8 cellular contexts compared by ENCODE assay signal in the genomic region with DNA sequence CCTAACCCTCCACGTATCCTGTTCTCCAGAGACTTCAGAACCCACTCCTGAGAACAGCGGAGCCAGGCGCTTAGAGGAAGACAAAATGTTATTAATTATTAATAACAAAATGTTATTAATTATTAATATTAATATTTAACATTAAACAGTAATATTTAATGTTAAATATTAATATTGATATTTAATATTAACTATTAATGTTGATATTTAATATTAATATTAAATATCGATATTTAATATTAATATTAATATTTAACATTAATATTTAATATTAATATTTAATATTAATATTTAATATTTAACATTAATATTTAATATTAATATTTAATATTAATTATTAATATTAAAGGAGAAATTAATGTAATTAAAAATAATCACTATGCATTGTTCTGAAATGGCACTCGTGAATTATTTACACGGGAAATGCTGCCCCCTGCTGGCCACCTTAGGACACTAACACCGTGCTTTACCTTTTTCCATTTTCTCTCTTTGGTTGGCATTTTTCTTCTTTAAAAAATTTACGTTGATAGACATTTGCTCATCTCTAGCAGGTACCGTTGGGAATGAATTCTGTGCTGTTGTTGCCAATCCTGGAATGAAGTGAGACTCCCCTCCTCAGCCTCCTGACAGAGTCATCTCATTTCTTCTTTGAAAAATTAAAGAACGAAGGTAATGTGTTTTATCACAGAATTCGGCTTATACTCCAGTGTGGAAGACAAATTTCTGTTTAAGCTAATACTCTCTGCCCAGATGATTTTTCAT. TPM values are rescaled to one million over a fixed set of nuclear protein-coding genes. Genes with fewer than 3 reads are reported as not detected.
A peak's percentile ranks its signal among the peaks of the same experiment; 100 is the strongest.
DNase-seq lines count a peak whose midpoint lies in the region; ATAC-seq and TF ChIP-seq lines count a peak whose summit lies in the region.

No MANE protein-coding gene starts in this region.

- no peak for DNase-seq in GM06990 (ENCODE audit: extremely low read depth, insufficient read length)
- peak; percentile 25 for DNase-seq in NCI-H1105 (lab: John Stamatoyannopoulos, UW)
- peak; percentile 57 to 65 for DNase-seq in activated CD4-positive, alpha-beta T cell treated with anti-CD3 and anti-CD28 coated beads for 4 hours
- peak; percentile 16 to 49 for DNase-seq in dermis microvascular lymphatic vessel endothelial cell (ENCODE audit: low read depth in 2 of 2)
- peak in 2 of 3 donors; percentile 45 to 56 for DNase-seq in mucosa of descending colon
- peak; percentile 32 to 43 for DNase-seq in stimulated activated CD8-positive, alpha-beta memory T cell treated with anti-CD3 and anti-CD28 coated beads, Interleukin-7, amount 100 ng/mL, for 1 hour (ENCODE audit: low read depth in 2 of 2)

- no peaks in the 10 kb centered on the region for H3K4me1 ChIP-seq in mucosa of descending colon (ENCODE audit: low read depth)

- H3K27me3 ChIP-seq in GM06990 (replicated peaks; ENCODE audit: control insufficient read depth, insufficient read depth, low read length): no peaks in the 10 kb centered on the region

- intact Hi-C loops in mucosa of descending colon (cut with DNase I, micrococcal nuclease): no loop called here

- TF ChIP-seq CTCF in GM06990 (IDR thresholded peaks at IDR 0.05; ENCODE audit: insufficient read depth, low read length, poor library complexity, severe bottlenecking) (peak; percentile 65), mucosa of descending colon (IDR thresholded peaks at IDR 0.05) (peak; percentile 57)

- H3K36me3 ChIP-seq in GM06990 (ENCODE audit: control insufficient read depth, insufficient read depth, low read length): no peaks in the 10 kb centered on the region
- no peaks in the 10 kb centered on the region for H3K36me3 ChIP-seq in mucosa of descending colon (ENCODE audit: low read depth)

- ATAC-seq in mucosa of descending colon (no peak), HG03159 (IDR thresholded peaks at IDR 0.05; ENCODE audit: unreplicated experiment) (no peak), GM18858 (IDR thresholded peaks at IDR 0.05; ENCODE audit: unreplicated experiment) (no peak)

- H3K9me3 ChIP-seq in mucosa of descending colon: no peaks in the 10 kb centered on the region

- H3K4me3 ChIP-seq in GM06990 (replicated peaks; ENCODE audit: low read depth, low read length) (no peak overlapping the region), mucosa of descending colon (no peak overlapping the region)

RNA-seq across cellular contexts. Expression of a gene that starts 7.5 kb away (rescaled TPM):
- not detected in 2 replicates for total RNA-seq in dermis microvascular lymphatic vessel endothelial cell
- total RNA-seq in mucosa of descending colon: under 1 TPM in 1 of 3 donors, not detected in 2; 0.32 TPM
